Comparison of ENCODE assay signal across 34 cellular contexts in genomic region chr1:100005424-100005823, GRCh38.
"Had no signal": no experiment of that assay in that cellular context is flagged by ENCODE, and none has a peak within 500 bp of the region (broad histone marks: within the 10 kb centered on the region; RNA-seq: fewer than 3 reads in every experiment).

No MANE protein-coding gene starts in this region.

- H3K27ac Mint-ChIP-seq: activated CD4-positive, alpha-beta memory T cell treated with anti-CD3 and anti-CD28 coated beads for 36 hours; activated CD4-positive, alpha-beta T cell treated with anti-CD3 and anti-CD28 coated beads for 36 hours; activated CD4-positive, alpha-beta T cell treated with anti-CD3 and anti-CD28 coated beads, Interleukin-2, amount 10 ng/mL, durations not matched to agents 24 days and 14 days; activated CD8-positive, alpha-beta memory T cell treated with anti-CD3 and anti-CD28 coated beads, Interleukin-2, amount 10 ng/mL, durations not matched to agents 7 days and 5 days; activated CD8-positive, alpha-beta T cell treated with anti-CD3 and anti-CD28 coated beads, Interleukin-2, amount 10 ng/mL, durations not matched to agents 7 days and 5 days; activated naive CD4-positive, alpha-beta T cell treated with anti-CD3 and anti-CD28 coated beads for 36 hours; activated naive CD4-positive, alpha-beta T cell treated with anti-CD3 and anti-CD28 coated beads, Interleukin-2, amount 50 U/mL, for 24 hours; activated naive CD8-positive, alpha-beta T cell treated with anti-CD3 and anti-CD28 coated beads for 36 hours; activated naive CD8-positive, alpha-beta T cell treated with anti-CD3 and anti-CD28 coated beads, Interleukin-2, amount 50 U/mL, for 24 hours; activated T-helper 1 cell treated with anti-CD3 and anti-CD28 coated beads, Interleukin-12 subunit alpha, Interleukin-12 subunit beta, Interleukin-2, Interleukin-4 antibody, amounts not matched to agents 30 ng/mL and 10 ng/mL and 1 ng/mL, durations not matched to agents 14 hours and 24 hours and 36 hours; activated T-helper 2 cell treated with anti-CD3 and anti-CD28 coated beads, Interferon-gamma antibody, Interleukin-2, Interleukin-4, amounts not matched to agents 10 μg/mL and 5 μg/mL and 100 μg/mL, durations not matched to agents 14 hours and 24 hours and 36 hours; brain; effector memory CD8-positive, alpha-beta T cell had no signal

- ATAC-seq: activated CD4-positive, alpha-beta T cell treated with anti-CD3 and anti-CD28 coated beads for 36 hours; activated CD8-positive, alpha-beta memory T cell treated with anti-CD3 and anti-CD28 coated beads, Interleukin-2, amount 10 ng/mL, durations not matched to agents 7 days and 5 days; activated CD8-positive, alpha-beta T cell treated with anti-CD3 and anti-CD28 coated beads, Interleukin-2, amount 10 ng/mL, durations not matched to agents 7 days and 5 days; activated naive CD8-positive, alpha-beta T cell treated with anti-CD3 and anti-CD28 coated beads, Interleukin-2, amount 50 U/mL, for 24 hours; effector memory CD8-positive, alpha-beta T cell; esophagus mucosa; gastrocnemius medialis; heart left ventricle had no signal

- DNase-seq: activated CD4-positive, alpha-beta memory T cell treated with anti-CD3 and anti-CD28 coated beads for 36 hours; activated CD4-positive, alpha-beta T cell treated with anti-CD3 and anti-CD28 coated beads for 36 hours; activated CD4-positive, alpha-beta T cell treated with anti-CD3 and anti-CD28 coated beads, Interleukin-2, amount 10 ng/mL, durations not matched to agents 24 days and 14 days; activated CD4-positive, CD25-positive, alpha-beta regulatory T cell; activated CD4-positive, CD25-positive, alpha-beta regulatory T cell treated with anti-CD3 and anti-CD28 coated beads, Interleukin-2, amount 50 U/mL, for 72 hours; activated CD8-positive, alpha-beta memory T cell treated with anti-CD3 and anti-CD28 coated beads, Interleukin-2, amount 10 ng/mL, durations not matched to agents 7 days and 5 days; activated CD8-positive, alpha-beta memory T cell treated with anti-CD3 and anti-CD28 coated beads, Interleukin-2, amount 50 U/mL, for 4 hours; activated CD8-positive, alpha-beta T cell treated with anti-CD3 and anti-CD28 coated beads, Interleukin-2, amount 10 ng/mL, durations not matched to agents 7 days and 5 days; activated effector memory CD4-positive, alpha-beta T cell treated with anti-CD3 and anti-CD28 coated beads, Interleukin-2, amount 50 U/mL, for 16 hours; activated naive CD4-positive, alpha-beta T cell treated with anti-CD3 and anti-CD28 coated beads for 36 hours; activated naive CD8-positive, alpha-beta T cell treated with anti-CD3 and anti-CD28 coated beads for 36 hours; activated naive CD8-positive, alpha-beta T cell treated with anti-CD3 and anti-CD28 coated beads, Interleukin-2, amount 50 U/mL, for 24 hours; activated T-cell treated with anti-CD3 and anti-CD28 coated beads, Interleukin-2, amount 50 U/mL, for 1 hour; activated T-cell treated with anti-CD3 and anti-CD28 coated beads, Interleukin-2, amount 50 U/mL, for 48 hours; adrenal gland; central memory CD4-positive, alpha-beta T cell; cerebellar nuclear complex; dermis blood vessel endothelial cell; effector CD4-positive, alpha-beta T cell; effector memory CD8-positive, alpha-beta T cell; foreskin fibroblast; gastrocnemius medialis; glutamatergic neuron; heart left ventricle; T-helper 2 cell had no signal

- H3K27ac ChIP-seq: adrenal gland, ascending aorta, breast epithelium, cardiac muscle cell, coronary artery, gastrocnemius medialis, heart left ventricle had no signal

- H3K4me3 ChIP-seq: adrenal gland, ascending aorta, breast epithelium, cardiac muscle cell, coronary artery, gastrocnemius medialis, heart left ventricle had no signal

- H3K4me1 Mint-ChIP-seq: activated CD4-positive, alpha-beta T cell treated with anti-CD3 and anti-CD28 coated beads, Interleukin-2, amount 10 ng/mL, durations not matched to agents 24 days and 14 days; activated CD8-positive, alpha-beta memory T cell treated with anti-CD3 and anti-CD28 coated beads, Interleukin-2, amount 10 ng/mL, durations not matched to agents 7 days and 5 days; activated naive CD8-positive, alpha-beta T cell treated with anti-CD3 and anti-CD28 coated beads, Interleukin-2, amount 50 U/mL, for 24 hours; brain had no signal

- H3K36me3 ChIP-seq: adrenal gland, breast epithelium, cardiac muscle cell had no signal

- H3K9me3 ChIP-seq: adrenal gland, gastrocnemius medialis had no signal

- H3K4me1 ChIP-seq: adrenal gland, ascending aorta, breast epithelium had no signal

- H3K27me3 Mint-ChIP-seq: activated CD4-positive, alpha-beta memory T cell treated with anti-CD3 and anti-CD28 coated beads for 36 hours; activated CD4-positive, alpha-beta T cell treated with anti-CD3 and anti-CD28 coated beads for 36 hours; activated CD4-positive, alpha-beta T cell treated with anti-CD3 and anti-CD28 coated beads, Interleukin-2, amount 10 ng/mL, durations not matched to agents 24 days and 14 days; activated CD8-positive, alpha-beta memory T cell treated with anti-CD3 and anti-CD28 coated beads, Interleukin-2, amount 10 ng/mL, durations not matched to agents 7 days and 5 days; activated naive CD4-positive, alpha-beta T cell treated with anti-CD3 and anti-CD28 coated beads, Interleukin-2, amount 50 U/mL, for 24 hours; activated naive CD8-positive, alpha-beta T cell treated with anti-CD3 and anti-CD28 coated beads for 36 hours; activated naive CD8-positive, alpha-beta T cell treated with anti-CD3 and anti-CD28 coated beads, Interleukin-2, amount 50 U/mL, for 24 hours; brain; effector memory CD8-positive, alpha-beta T cell had no signal

- H3K27me3 ChIP-seq: adrenal gland, ascending aorta, breast epithelium, cardiac muscle cell, gastrocnemius medialis, heart left ventricle had no signal

- H3K4me3 Mint-ChIP-seq: activated CD4-positive, alpha-beta memory T cell treated with anti-CD3 and anti-CD28 coated beads for 36 hours; activated CD4-positive, alpha-beta T cell treated with anti-CD3 and anti-CD28 coated beads for 36 hours; activated CD4-positive, alpha-beta T cell treated with anti-CD3 and anti-CD28 coated beads, Interleukin-2, amount 10 ng/mL, durations not matched to agents 24 days and 14 days; activated CD8-positive, alpha-beta memory T cell treated with anti-CD3 and anti-CD28 coated beads, Interleukin-2, amount 10 ng/mL, durations not matched to agents 7 days and 5 days; activated CD8-positive, alpha-beta T cell treated with anti-CD3 and anti-CD28 coated beads, Interleukin-2, amount 10 ng/mL, durations not matched to agents 7 days and 5 days; activated naive CD4-positive, alpha-beta T cell treated with anti-CD3 and anti-CD28 coated beads for 36 hours; activated naive CD4-positive, alpha-beta T cell treated with anti-CD3 and anti-CD28 coated beads, Interleukin-2, amount 50 U/mL, for 24 hours; activated naive CD8-positive, alpha-beta T cell treated with anti-CD3 and anti-CD28 coated beads for 36 hours; activated naive CD8-positive, alpha-beta T cell treated with anti-CD3 and anti-CD28 coated beads, Interleukin-2, amount 50 U/mL, for 24 hours; activated T-helper 1 cell treated with anti-CD3 and anti-CD28 coated beads, Interleukin-12 subunit alpha, Interleukin-12 subunit beta, Interleukin-2, Interleukin-4 antibody, amounts not matched to agents 30 ng/mL and 10 ng/mL and 1 ng/mL, durations not matched to agents 14 hours and 24 hours and 36 hours; brain; effector memory CD8-positive, alpha-beta T cell had no signal
